In the genomic region with DNA sequence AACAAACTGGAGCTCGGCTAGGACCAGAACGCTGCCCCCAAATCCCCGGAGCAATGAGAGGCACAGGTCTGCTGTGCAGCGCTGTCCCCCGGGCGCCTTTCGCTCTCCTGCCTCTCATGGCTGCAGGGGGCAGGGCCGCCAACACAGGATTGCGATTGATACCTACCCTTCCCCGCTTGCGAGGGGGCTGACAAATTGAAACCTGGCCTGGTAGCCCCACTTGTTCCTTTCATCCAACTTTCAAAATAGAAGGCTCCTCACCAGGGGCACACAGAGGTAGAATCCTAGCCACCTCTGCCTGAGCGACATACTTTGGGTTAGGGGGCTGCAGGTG, we compare ENCODE assay signal across 8 cellular contexts. TPM values are rescaled to one million over a fixed set of nuclear protein-coding genes. Genes with fewer than 3 reads are reported as not detected.
DNase-seq lines count a peak whose midpoint lies in the region; ATAC-seq and TF ChIP-seq lines count a peak whose summit lies in the region.

No MANE protein-coding gene starts in this region.

- H3K4me3 Mint-ChIP-seq in GM23338 (peak overlapping the region; percentile 79), T-cell (peak overlapping the region; percentile 82 to 89 (median 86))

- no peaks in the 10 kb centered on the region for H3K36me3 ChIP-seq in GM23338 (ENCODE audit: insufficient read depth)
- no peaks in the 10 kb centered on the region for H3K36me3 ChIP-seq in cardiac muscle cell
- peaks cover 30% of the 10 kb centered on the region for H3K36me3 ChIP-seq in skeletal muscle satellite cell (ENCODE audit: insufficient read depth, low read length)

- CTCF ChIA-PET in T-cell (lab: Charles Lee): interaction anchor here (0.6 to 4.4 kb wide), 11 partner anchors 17 to 134 kb away, joined by 3 to 83 read pairs (median 7); partner anchors contain the start of genes RNF215 (in 1 of the 2), SEC14L2 (in 1 of the 2) and TBC1D10A (in 1 of the 2)

- peaks cover 14% of the 10 kb centered on the region; the same call in 1 of the 2 replicates for H3K4me1 ChIP-seq in GM23338 (ENCODE audit: insufficient read depth)
- peaks cover 13% of the 10 kb centered on the region for H3K4me1 ChIP-seq in cardiac muscle cell (ENCODE audit: low read depth)
- H3K4me1 ChIP-seq in skeletal muscle satellite cell (ENCODE audit: control insufficient read depth, insufficient read depth, low read length): peaks cover 31% of the 10 kb centered on the region

- no peak for TF ChIP-seq CTCF in AG10803 (conservative IDR thresholded peaks at IDR 0.05; ENCODE audit: low read length)
- no peak for TF ChIP-seq CTCF in GM23338 (conservative IDR thresholded peaks at IDR 0.05; ENCODE audit: low read depth in 2 of 2)
- TF ChIP-seq CTCF in cardiac muscle cell (IDR thresholded peaks at IDR 0.05; ENCODE audit: low read depth, low read length): no peak

- H3K4me2 ChIP-seq in GM23338 (peak overlapping the region; percentile 91), skeletal muscle satellite cell (ENCODE audit: low read length) (peak overlapping the region; percentile 99)

- H3K9me3 ChIP-seq in cardiac muscle cell (ENCODE audit: low read depth) (no peaks in the 10 kb centered on the region), skeletal muscle satellite cell (replicated peaks; ENCODE audit: low read length) (no peaks in the 10 kb centered on the region)

- peaks cover 14% of the 10 kb centered on the region; the same call in 2 of the 3 replicates for H3K4me1 Mint-ChIP-seq in GM23338
- peaks cover 42 to 52% (median 46%) of the 10 kb centered on the region in 3 donors for H3K4me1 Mint-ChIP-seq in T-cell

- ATAC-seq in GM23338: peak; percentile 20
- peak; percentile 34 to 50 (median 40) for ATAC-seq in T-cell (replicated peaks in 1 of 4)
- no peak for ATAC-seq in HG03196 (IDR thresholded peaks at IDR 0.05; ENCODE audit: unreplicated experiment)

- peak overlapping the region; percentile 57 for H3K9ac ChIP-seq in skeletal muscle satellite cell (ENCODE audit: low read depth, low read length)

- peaks cover 11% of the 10 kb centered on the region for H3F3A ChIP-seq in GM23338 (replicated peaks; ENCODE audit: low read depth)

- H3K79me2 ChIP-seq in GM23338 (replicated peaks; ENCODE audit: insufficient read depth): no peaks in the 10 kb centered on the region

- POLR2A ChIA-PET in T-cell (lab: Charles Lee): interaction anchor here in 1 of 2 donors (0.6 to 1.5 kb wide), 2 partner anchors 67 to 996 kb away, joined by 3 to 5 read pairs; partner anchors contain the start of genes CCDC157 and SF3A1

- H3K36me3 Mint-ChIP-seq in GM23338 (ENCODE audit: low read depth): no peaks in the 10 kb centered on the region
- H3K36me3 Mint-ChIP-seq in T-cell: peaks cover 21% of the 10 kb centered on the region

- H2AFZ ChIP-seq in GM23338: peak overlapping the region; percentile 93

- no peaks in the 10 kb centered on the region for H3K9me2 ChIP-seq in GM23338 (ENCODE audit: insufficient read depth)

- H3K27me3 Mint-ChIP-seq in GM23338 (ENCODE audit: insufficient read depth, low read depth, poor library complexity): peaks cover 21% of the 10 kb centered on the region
- H3K27me3 Mint-ChIP-seq in T-cell: no peaks in the 10 kb centered on the region

- no peak for DNase-seq in AG10803 (ENCODE audit: low read depth)
- DNase-seq in GM23338 (ENCODE audit: low spot score): peak; percentile 75
- peak in 2 of 34 experiments; percentile 26 to 37 for DNase-seq in T-cell
- no peak for DNase-seq in cardiac muscle cell (ENCODE audit: low read depth in 1 of 2, low spot score in 1 of 2)
- no peak for DNase-seq in NCI-H2171 (lab: John Stamatoyannopoulos, UW)
- DNase-seq in head of caudate nucleus: no peak

- peaks cover 7% of the 10 kb centered on the region; the same call in 1 of the 2 replicates for H3K27me3 ChIP-seq in GM23338 (ENCODE audit: insufficient read depth)
- no peaks in the 10 kb centered on the region for H3K27me3 ChIP-seq in cardiac muscle cell
- H3K27me3 ChIP-seq in skeletal muscle satellite cell (ENCODE audit: control insufficient read depth, insufficient read depth, low read length): no peaks in the 10 kb centered on the region

- H3K9me3 Mint-ChIP-seq in GM23338 (no peaks in the 10 kb centered on the region), T-cell (no peaks in the 10 kb centered on the region)

- H3K27ac ChIP-seq in GM23338 (ENCODE audit: low read depth) (no peak overlapping the region), cardiac muscle cell (no peak overlapping the region)

- H3K27ac Mint-ChIP-seq in GM23338 (no peak overlapping the region), T-cell (peak overlapping the region; percentile 92 to 93)

- no peaks in the 10 kb centered on the region; the same call in 1 of the 2 replicates for H4K20me1 ChIP-seq in GM23338 (replicated peaks; ENCODE audit: insufficient read depth)

- intact Hi-C loops in head of caudate nucleus (cut with DNase I): loop anchor here (5.0 kb wide), 1 partner anchor 52 kb away; no protein-coding TSS in a partner anchor

- H3K4me3 ChIP-seq in AG10803 (ENCODE audit: low read length) (peak overlapping the region; percentile 57), GM23338 (peak overlapping the region; percentile 75), cardiac muscle cell (peak overlapping the region; percentile 60), skeletal muscle satellite cell (ENCODE audit: low read length) (peak overlapping the region; percentile 91)

TF ChIP-seq in GM23338, 12 proteins besides CTCF, POLR2A, EP300 and RAD21 (continues in another document):
- TF ChIP-seq POLR2AphosphoS5 (IDR thresholded peaks at IDR 0.05; ENCODE audit: low read depth): no peak

RNA-seq across cellular contexts. Expression of gene CASTOR1, which starts 0.6 kb away (rescaled TPM):
- total RNA-seq in GM23338 (2014; rRNA removed; shearing (Covaris generic)): 23.2 and 36.0 TPM in 2 replicates
- polyA plus RNA-seq in GM23338 (2016; fragmentation: Nextera tagmentation; extraction: Ambion mirVana) (11.3 and 22.0 TPM in 2 replicates), cardiac muscle cell (22.2 and 29.0 TPM in 2 replicates)
- total RNA-seq in T-cell (10 to 100 TPM; 12.8 to 21.9 (median 16.1) TPM), cardiac muscle cell (19.0 and 19.6 TPM in 2 replicates)
- 2.0 and 5.7 TPM in 2 replicates for total RNA-seq in skeletal muscle satellite cell (2012; rRNA removed)

RNA-seq across cellular contexts. Expression of gene OSM, which starts 23.3 kb away (rescaled TPM):
- not detected in 2 replicates for total RNA-seq in GM23338 (2014; rRNA removed; shearing (Covaris generic))
- polyA plus RNA-seq in GM23338 (2016; fragmentation: Nextera tagmentation; extraction: Ambion mirVana) (not detected in 2 replicates), cardiac muscle cell (not detected in 2 replicates)
- total RNA-seq in T-cell (10 to 100 TPM in 2 of 5 donors, 1 to 10 TPM in 3; 5.9 to 16.5 (median 7.4) TPM), cardiac muscle cell (not detected in 2 replicates)
- not detected in 2 replicates for total RNA-seq in skeletal muscle satellite cell (2012; rRNA removed)

RNA-seq across cellular contexts. Expression of gene TBC1D10A, which starts 36.8 kb away (rescaled TPM):
- 6.0 and 8.8 TPM in 2 replicates for total RNA-seq in GM23338 (2014; rRNA removed; shearing (Covaris generic))
- 3.3 and 4.2 TPM in 2 replicates for polyA plus RNA-seq in GM23338 (2016; fragmentation: Nextera tagmentation; extraction: Ambion mirVana)
- total RNA-seq in T-cell: 10 to 100 TPM; 56.2 to 84.3 (median 82.3) TPM
- total RNA-seq in cardiac muscle cell: 18.8 and 21.8 TPM in 2 replicates
- 11.8 and 14.9 TPM in 2 replicates for polyA plus RNA-seq in cardiac muscle cell
- total RNA-seq in skeletal muscle satellite cell (2012; rRNA removed): 18.0 and 23.4 TPM in 2 replicates

RNA-seq across cellular contexts. Expression of gene LIF, which starts 43.4 kb away (rescaled TPM):
- total RNA-seq in GM23338 (2014; rRNA removed; shearing (Covaris generic)): 3.6 and 5.9 TPM in 2 replicates
- polyA plus RNA-seq in GM23338 (2016; fragmentation: Nextera tagmentation; extraction: Ambion mirVana): 1.2 and 1.8 TPM in 2 replicates
- 1 to 10 TPM in 3 of 5 donors, under 1 TPM in 2; 0.26 to 3.3 (median 1.4) TPM for total RNA-seq in T-cell
- 0.39 and 1.0 TPM in 2 replicates for total RNA-seq in cardiac muscle cell
- 0.64 and 1.7 TPM in 2 replicates for polyA plus RNA-seq in cardiac muscle cell
- total RNA-seq in skeletal muscle satellite cell (2012; rRNA removed): 13.2 and 25.1 TPM in 2 replicates
